In the genomic region with DNA sequence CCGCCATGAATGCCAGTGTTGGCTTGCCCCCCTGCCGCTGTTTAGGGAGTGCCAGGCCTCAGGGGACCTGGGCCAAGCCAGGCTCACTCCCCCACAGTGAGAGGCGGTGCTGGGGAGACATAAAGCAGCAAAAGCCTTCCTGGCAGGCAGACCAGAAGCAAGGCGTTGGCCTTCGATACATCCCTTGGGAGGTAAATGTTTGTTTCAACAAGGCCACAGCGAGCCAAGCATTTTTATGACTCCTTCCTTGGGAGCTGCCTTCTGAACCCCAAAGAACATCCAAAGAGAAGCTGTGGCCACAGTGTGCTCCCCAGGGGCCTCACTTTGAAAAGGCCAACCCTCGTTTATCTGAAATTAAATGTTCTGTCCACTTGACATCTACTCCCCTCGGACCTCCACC, we compare ENCODE assay signal across 15 cellular contexts.
DNase-seq lines count a peak whose midpoint lies in the region; ATAC-seq and TF ChIP-seq lines count a peak whose summit lies in the region.
"Had no signal": no experiment of that assay in that cellular context is flagged by ENCODE, and none has a peak within 500 bp of the region (broad histone marks: within the 10 kb centered on the region; RNA-seq: fewer than 3 reads in every experiment).

No MANE protein-coding gene starts in this region.

- POLR2A ChIA-PET in A673 (lab: Charles Lee; ENCODE audit: low non-redundant PET): no interaction called here

- H3K27me3 ChIP-seq in A673 (replicated peaks; ENCODE audit: insufficient read depth, low read depth, low read length, poor library complexity): no peaks in the 10 kb centered on the region

- no peaks in the 10 kb centered on the region for H3K36me3 ChIP-seq in A673 (ENCODE audit: insufficient read depth, low read length, poor library complexity, severe bottlenecking)

- no peak overlapping the region for H3K4me3 ChIP-seq in A673 (ENCODE audit: low read depth, low read length, poor library complexity, severe bottlenecking)

- intact Hi-C loops in A673 (cut with micrococcal nuclease; ENCODE audit: unreplicated experiment): no loop called here

- TF ChIP-seq CTCF in A673 (conservative IDR thresholded peaks at IDR 0.05; ENCODE audit: low read depth, low read length): no peak
- no peak for TF ChIP-seq CTCF in HFFc6 (IDR thresholded peaks at IDR 0.05)
- TF ChIP-seq CTCF in nephron (IDR thresholded peaks at IDR 0.05; ENCODE audit: unreplicated experiment in 3 of 3): no peak
- no peak for TF ChIP-seq CTCF in glutamatergic neuron (IDR thresholded peaks at IDR 0.05; ENCODE audit: partially characterized antibody, unreplicated experiment)

- no peak for DNase-seq in A673 (ENCODE audit: low spot score)
- DNase-seq in HFFc6: no peak
- peak; percentile 87 for DNase-seq in fibroblast of gingiva (ENCODE audit: low read depth)
- DNase-seq in stimulated activated naive CD8-positive, alpha-beta T cell treated with anti-CD3 and anti-CD28 coated beads, Interleukin-15, Interleukin-2, amounts not matched to agents 100 U/mL and 50 U/mL, for 24 hours: no peak
- no peak for DNase-seq in glutamatergic neuron
- DNase-seq in NCI-H146 (lab: John Stamatoyannopoulos, UW): no peak
- DNase-seq: activated CD8-positive, alpha-beta T cell treated with anti-CD3 and anti-CD28 coated beads for 36 hours; aorta; naive B cell; SHP77 treated with DMSO at 0.1 percent for 48 hours; T-helper 9 cell had no signal

- peaks cover 71% of the 10 kb centered on the region for H3K4me1 ChIP-seq in A673 (ENCODE audit: insufficient read depth, low read length, poor library complexity, severe bottlenecking)

- CTCF ChIA-PET in A673 (lab: Charles Lee): interaction anchor here (0.7 kb wide), 1 partner anchor 73 kb away, joined by 5 read pairs; no protein-coding TSS in a partner anchor

- H3K4me3 Mint-ChIP-seq in HFFc6 (no peak overlapping the region), nephron (peak overlapping the region in 1 of 3 experiments; percentile 24), glutamatergic neuron (ENCODE audit: unreplicated experiment) (no peak overlapping the region)
- H3K4me3 Mint-ChIP-seq: activated CD8-positive, alpha-beta T cell treated with anti-CD3 and anti-CD28 coated beads for 36 hours had no signal

- BruUV-seq in A673 (replicated peaks; lab: Mats Ljungman, UMichigan): no TSS peak

- H3K9me3 Mint-ChIP-seq in HFFc6 (no peaks in the 10 kb centered on the region; the same call in 1 of the 2 replicates), nephron (no peaks in the 10 kb centered on the region), glutamatergic neuron (ENCODE audit: unreplicated experiment) (peaks cover 19% of the 10 kb centered on the region)
- H3K9me3 Mint-ChIP-seq: activated CD8-positive, alpha-beta T cell treated with anti-CD3 and anti-CD28 coated beads for 36 hours; activated T-helper 2 cell treated with anti-CD3 and anti-CD28 coated beads, Interferon-gamma antibody, Interleukin-2, Interleukin-4, amounts not matched to agents 10 μg/mL and 5 μg/mL and 100 μg/mL, durations not matched to agents 14 hours and 24 hours and 36 hours had no signal

- H3K36me3 Mint-ChIP-seq in HFFc6 (ENCODE audit: low read depth) (no peaks in the 10 kb centered on the region; the same call in 1 of the 2 replicates), nephron (ENCODE audit: low read depth) (no peaks in the 10 kb centered on the region), glutamatergic neuron (ENCODE audit: unreplicated experiment) (peaks cover 9% of the 10 kb centered on the region)
- H3K36me3 Mint-ChIP-seq: naive B cell had no signal

- no peak for ATAC-seq in stimulated activated naive CD8-positive, alpha-beta T cell treated with anti-CD3 and anti-CD28 coated beads, Interleukin-15, Interleukin-2, amounts not matched to agents 100 U/mL and 50 U/mL, for 24 hours
- no peak for ATAC-seq in HG02852 (IDR thresholded peaks at IDR 0.05; ENCODE audit: unreplicated experiment)
- ATAC-seq: activated CD8-positive, alpha-beta T cell treated with anti-CD3 and anti-CD28 coated beads for 36 hours; sciatic nerve had no signal

- H3K4me1 Mint-ChIP-seq in HFFc6 (ENCODE audit: low read depth): peaks cover 51% of the 10 kb centered on the region
- H3K4me1 Mint-ChIP-seq in nephron: peaks cover 84% of the 10 kb centered on the region
- peaks cover 54% of the 10 kb centered on the region for H3K4me1 Mint-ChIP-seq in glutamatergic neuron (ENCODE audit: low read depth, unreplicated experiment)

- H3K27me3 Mint-ChIP-seq in HFFc6 (ENCODE audit: insufficient read depth) (peaks cover 2% of the 10 kb centered on the region), nephron (ENCODE audit: low read depth) (no peaks in the 10 kb centered on the region), glutamatergic neuron (ENCODE audit: unreplicated experiment) (peaks cover 27% of the 10 kb centered on the region)

- H3K27ac ChIP-seq in A673 (ENCODE audit: low read depth, low read length, poor library complexity, severe bottlenecking): peak overlapping the region; percentile 47

- peak overlapping the region; percentile 56; the same call in 1 of the 2 replicates for H3K27ac Mint-ChIP-seq in HFFc6
- H3K27ac Mint-ChIP-seq in nephron: peak overlapping the region; percentile 52 to 76 (median 66)
- H3K27ac Mint-ChIP-seq in glutamatergic neuron (ENCODE audit: unreplicated experiment): no peak overlapping the region
- H3K27ac Mint-ChIP-seq: activated CD8-positive, alpha-beta T cell treated with anti-CD3 and anti-CD28 coated beads for 36 hours; activated T-helper 2 cell treated with anti-CD3 and anti-CD28 coated beads, Interferon-gamma antibody, Interleukin-2, Interleukin-4, amounts not matched to agents 10 μg/mL and 5 μg/mL and 100 μg/mL, durations not matched to agents 14 hours and 24 hours and 36 hours had no signal

- H3K9me3 ChIP-seq in A673 (ENCODE audit: low read depth, low read length, poor library complexity, severe bottlenecking): no peaks in the 10 kb centered on the region
